1 cellular context compared by ENCODE assay signal in the genomic region with DNA sequence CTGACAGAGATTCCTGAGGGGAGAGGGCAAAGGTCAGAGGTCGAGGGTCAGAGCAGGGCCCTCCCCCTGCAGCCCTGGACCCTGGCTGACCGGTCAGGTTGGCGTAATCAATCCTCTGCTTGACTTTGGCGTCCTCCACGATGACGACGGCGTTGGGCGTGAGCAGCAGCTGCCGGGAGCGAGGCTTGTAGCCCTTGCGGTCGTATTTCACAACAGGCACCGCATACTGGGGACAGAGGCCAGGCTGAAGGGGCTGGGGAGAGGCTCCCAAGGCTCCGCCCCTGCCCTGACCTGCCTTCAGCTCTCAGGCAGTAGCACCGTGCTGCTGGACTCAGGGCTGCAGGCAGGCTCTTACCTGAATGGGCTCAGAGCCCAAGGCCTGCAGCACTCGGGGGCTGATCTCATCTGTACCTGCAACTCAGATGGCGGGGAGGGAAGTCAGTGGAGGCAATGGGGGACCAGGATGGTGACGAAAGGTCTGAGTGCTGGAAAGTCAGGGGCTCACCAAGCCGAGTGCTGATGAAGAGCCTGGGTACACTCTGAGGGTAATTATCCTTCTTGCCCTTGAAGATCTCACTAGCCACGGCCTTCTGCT.
TF ChIP-seq lines count a peak whose summit lies in the region.

No MANE protein-coding gene starts in this region.

TF ChIP-seq in HepG2, 621 proteins besides CTCF, POLR2A, EP300 and RAD21 (continued from another document and continues in another):
- TF ChIP-seq, protein P1, sequence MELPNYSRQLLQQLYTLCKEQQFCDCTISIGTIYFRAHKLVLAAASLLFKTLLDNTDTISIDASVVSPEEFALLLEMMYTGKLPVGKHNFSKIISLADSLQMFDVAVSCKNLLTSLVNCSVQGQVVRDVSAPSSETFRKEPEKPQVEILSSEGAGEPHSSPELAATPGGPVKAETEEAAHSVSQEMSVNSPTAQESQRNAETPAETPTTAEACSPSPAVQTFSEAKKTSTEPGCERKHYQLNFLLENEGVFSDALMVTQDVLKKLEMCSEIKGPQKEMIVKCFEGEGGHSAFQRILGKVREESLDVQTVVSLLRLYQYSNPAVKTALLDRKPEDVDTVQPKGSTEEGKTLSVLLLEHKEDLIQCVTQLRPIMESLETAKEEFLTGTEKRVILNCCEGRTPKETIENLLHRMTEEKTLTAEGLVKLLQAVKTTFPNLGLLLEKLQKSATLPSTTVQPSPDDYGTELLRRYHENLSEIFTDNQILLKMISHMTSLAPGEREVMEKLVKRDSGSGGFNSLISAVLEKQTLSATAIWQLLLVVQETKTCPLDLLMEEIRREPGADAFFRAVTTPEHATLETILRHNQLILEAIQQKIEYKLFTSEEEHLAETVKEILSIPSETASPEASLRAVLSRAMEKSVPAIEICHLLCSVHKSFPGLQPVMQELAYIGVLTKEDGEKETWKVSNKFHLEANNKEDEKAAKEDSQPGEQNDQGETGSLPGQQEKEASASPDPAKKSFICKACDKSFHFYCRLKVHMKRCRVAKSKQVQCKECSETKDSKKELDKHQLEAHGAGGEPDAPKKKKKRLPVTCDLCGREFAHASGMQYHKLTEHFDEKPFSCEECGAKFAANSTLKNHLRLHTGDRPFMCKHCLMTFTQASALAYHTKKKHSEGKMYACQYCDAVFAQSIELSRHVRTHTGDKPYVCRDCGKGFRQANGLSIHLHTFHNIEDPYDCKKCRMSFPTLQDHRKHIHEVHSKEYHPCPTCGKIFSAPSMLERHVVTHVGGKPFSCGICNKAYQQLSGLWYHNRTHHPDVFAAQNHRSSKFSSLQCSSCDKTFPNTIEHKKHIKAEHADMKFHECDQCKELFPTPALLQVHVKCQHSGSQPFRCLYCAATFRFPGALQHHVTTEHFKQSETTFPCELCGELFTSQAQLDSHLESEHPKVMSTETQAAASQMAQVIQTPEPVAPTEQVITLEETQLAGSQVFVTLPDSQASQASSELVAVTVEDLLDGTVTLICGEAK (IDR thresholded peaks at IDR 0.05), result no peak
- TF ChIP-seq, protein P1 (CRISPR knock-in tag; IDR thresholded peaks at IDR 0.05), result peak; percentile 20; the same call in 1 of the 2 replicates
- TF ChIP-seq, protein P2, sequence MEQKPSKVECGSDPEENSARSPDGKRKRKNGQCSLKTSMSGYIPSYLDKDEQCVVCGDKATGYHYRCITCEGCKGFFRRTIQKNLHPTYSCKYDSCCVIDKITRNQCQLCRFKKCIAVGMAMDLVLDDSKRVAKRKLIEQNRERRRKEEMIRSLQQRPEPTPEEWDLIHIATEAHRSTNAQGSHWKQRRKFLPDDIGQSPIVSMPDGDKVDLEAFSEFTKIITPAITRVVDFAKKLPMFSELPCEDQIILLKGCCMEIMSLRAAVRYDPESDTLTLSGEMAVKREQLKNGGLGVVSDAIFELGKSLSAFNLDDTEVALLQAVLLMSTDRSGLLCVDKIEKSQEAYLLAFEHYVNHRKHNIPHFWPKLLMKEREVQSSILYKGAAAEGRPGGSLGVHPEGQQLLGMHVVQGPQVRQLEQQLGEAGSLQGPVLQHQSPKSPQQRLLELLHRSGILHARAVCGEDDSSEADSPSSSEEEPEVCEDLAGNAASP (CRISPR knock-in tag; IDR thresholded peaks at IDR 0.05; ENCODE audit: borderline replicate concordance), result peak; percentile 73; the same call in 1 of the 2 replicates
- TF ChIP-seq NFKBIZ (CRISPR knock-in tag; IDR thresholded peaks at IDR 0.05) (0 out of 2 replicates have a peak, but pooled peaks have one; percentile 50), RFX1 (IDR thresholded peaks at IDR 0.05) (no peak), ZNF263 (CRISPR knock-in tag; IDR thresholded peaks at IDR 0.05) (no peak), ZNF101 (CRISPR knock-in tag; IDR thresholded peaks at IDR 0.05; ENCODE audit: borderline replicate concordance, low read depth) (no peak), FOXK1 (CRISPR knock-in tag; IDR thresholded peaks at IDR 0.05; ENCODE audit: borderline replicate concordance, low read depth) (peak; percentile 55; the same call in 1 of the 2 replicates), ETV6 (CRISPR knock-in tag; conservative IDR thresholded peaks at IDR 0.05) (no peak), ZFY (CRISPR knock-in tag; IDR thresholded peaks at IDR 0.05) (no peak), SPEN (CRISPR knock-in tag; IDR thresholded peaks at IDR 0.05; ENCODE audit: low read depth) (peak; percentile 68; the same call in 1 of the 2 replicates), ZNF607 (CRISPR knock-in tag; IDR thresholded peaks at IDR 0.05; ENCODE audit: borderline replicate concordance) (peak; percentile 44), WIZ (CRISPR knock-in tag; IDR thresholded peaks at IDR 0.05) (no peak), ZFP37 (CRISPR knock-in tag; IDR thresholded peaks at IDR 0.05; ENCODE audit: borderline replicate concordance) (no peak), ZNF766 (CRISPR knock-in tag; IDR thresholded peaks at IDR 0.05; ENCODE audit: borderline replicate concordance) (peak; percentile 45; the same call in 1 of the 2 replicates), ZNF274 (CRISPR knock-in tag; IDR thresholded peaks at IDR 0.05) (peak; percentile 85; the same call in 1 of the 2 replicates), KAT2B (IDR thresholded peaks at IDR 0.05; ENCODE audit: borderline replicate concordance, low read depth, low read length) (no peak), SP5 (CRISPR knock-in tag; IDR thresholded peaks at IDR 0.05; ENCODE audit: borderline replicate concordance, low read depth) (peak; percentile 88), GTF2F1 (IDR thresholded peaks at IDR 0.05; ENCODE audit: low read length) (no peak), ZNF850 (CRISPR knock-in tag; conservative IDR thresholded peaks at IDR 0.05) (no peak), RARA (CRISPR knock-in tag; IDR thresholded peaks at IDR 0.05) (peak; percentile 84), SRSF1 (optimal IDR thresholded peaks at IDR 0.05; ENCODE audit: low read depth, low read length) (no peak), HOXA5 (CRISPR knock-in tag; IDR thresholded peaks at IDR 0.05) (peak; percentile 38; the same call in 1 of the 2 replicates)
- TF ChIP-seq, protein P3, sequence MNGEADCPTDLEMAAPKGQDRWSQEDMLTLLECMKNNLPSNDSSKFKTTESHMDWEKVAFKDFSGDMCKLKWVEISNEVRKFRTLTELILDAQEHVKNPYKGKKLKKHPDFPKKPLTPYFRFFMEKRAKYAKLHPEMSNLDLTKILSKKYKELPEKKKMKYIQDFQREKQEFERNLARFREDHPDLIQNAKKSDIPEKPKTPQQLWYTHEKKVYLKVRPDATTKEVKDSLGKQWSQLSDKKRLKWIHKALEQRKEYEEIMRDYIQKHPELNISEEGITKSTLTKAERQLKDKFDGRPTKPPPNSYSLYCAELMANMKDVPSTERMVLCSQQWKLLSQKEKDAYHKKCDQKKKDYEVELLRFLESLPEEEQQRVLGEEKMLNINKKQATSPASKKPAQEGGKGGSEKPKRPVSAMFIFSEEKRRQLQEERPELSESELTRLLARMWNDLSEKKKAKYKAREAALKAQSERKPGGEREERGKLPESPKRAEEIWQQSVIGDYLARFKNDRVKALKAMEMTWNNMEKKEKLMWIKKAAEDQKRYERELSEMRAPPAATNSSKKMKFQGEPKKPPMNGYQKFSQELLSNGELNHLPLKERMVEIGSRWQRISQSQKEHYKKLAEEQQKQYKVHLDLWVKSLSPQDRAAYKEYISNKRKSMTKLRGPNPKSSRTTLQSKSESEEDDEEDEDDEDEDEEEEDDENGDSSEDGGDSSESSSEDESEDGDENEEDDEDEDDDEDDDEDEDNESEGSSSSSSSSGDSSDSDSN (CRISPR knock-in tag; IDR thresholded peaks at IDR 0.05), result peak; percentile 86
- TF ChIP-seq, protein P4, sequence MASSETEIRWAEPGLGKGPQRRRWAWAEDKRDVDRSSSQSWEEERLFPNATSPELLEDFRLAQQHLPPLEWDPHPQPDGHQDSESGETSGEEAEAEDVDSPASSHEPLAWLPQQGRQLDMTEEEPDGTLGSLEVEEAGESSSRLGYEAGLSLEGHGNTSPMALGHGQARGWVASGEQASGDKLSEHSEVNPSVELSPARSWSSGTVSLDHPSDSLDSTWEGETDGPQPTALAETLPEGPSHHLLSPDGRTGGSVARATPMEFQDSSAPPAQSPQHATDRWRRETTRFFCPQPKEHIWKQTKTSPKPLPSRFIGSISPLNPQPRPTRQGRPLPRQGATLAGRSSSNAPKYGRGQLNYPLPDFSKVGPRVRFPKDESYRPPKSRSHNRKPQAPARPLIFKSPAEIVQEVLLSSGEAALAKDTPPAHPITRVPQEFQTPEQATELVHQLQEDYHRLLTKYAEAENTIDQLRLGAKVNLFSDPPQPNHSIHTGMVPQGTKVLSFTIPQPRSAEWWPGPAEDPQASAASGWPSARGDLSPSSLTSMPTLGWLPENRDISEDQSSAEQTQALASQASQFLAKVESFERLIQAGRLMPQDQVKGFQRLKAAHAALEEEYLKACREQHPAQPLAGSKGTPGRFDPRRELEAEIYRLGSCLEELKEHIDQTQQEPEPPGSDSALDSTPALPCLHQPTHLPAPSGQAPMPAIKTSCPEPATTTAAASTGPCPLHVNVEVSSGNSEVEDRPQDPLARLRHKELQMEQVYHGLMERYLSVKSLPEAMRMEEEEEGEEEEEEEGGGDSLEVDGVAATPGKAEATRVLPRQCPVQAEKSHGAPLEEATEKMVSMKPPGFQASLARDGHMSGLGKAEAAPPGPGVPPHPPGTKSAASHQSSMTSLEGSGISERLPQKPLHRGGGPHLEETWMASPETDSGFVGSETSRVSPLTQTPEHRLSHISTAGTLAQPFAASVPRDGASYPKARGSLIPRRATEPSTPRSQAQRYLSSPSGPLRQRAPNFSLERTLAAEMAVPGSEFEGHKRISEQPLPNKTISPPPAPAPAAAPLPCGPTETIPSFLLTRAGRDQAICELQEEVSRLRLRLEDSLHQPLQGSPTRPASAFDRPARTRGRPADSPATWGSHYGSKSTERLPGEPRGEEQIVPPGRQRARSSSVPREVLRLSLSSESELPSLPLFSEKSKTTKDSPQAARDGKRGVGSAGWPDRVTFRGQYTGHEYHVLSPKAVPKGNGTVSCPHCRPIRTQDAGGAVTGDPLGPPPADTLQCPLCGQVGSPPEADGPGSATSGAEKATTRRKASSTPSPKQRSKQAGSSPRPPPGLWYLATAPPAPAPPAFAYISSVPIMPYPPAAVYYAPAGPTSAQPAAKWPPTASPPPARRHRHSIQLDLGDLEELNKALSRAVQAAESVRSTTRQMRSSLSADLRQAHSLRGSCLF (CRISPR knock-in tag; IDR thresholded peaks at IDR 0.05; ENCODE audit: borderline replicate concordance), result no peak
- TF ChIP-seq, protein P5, sequence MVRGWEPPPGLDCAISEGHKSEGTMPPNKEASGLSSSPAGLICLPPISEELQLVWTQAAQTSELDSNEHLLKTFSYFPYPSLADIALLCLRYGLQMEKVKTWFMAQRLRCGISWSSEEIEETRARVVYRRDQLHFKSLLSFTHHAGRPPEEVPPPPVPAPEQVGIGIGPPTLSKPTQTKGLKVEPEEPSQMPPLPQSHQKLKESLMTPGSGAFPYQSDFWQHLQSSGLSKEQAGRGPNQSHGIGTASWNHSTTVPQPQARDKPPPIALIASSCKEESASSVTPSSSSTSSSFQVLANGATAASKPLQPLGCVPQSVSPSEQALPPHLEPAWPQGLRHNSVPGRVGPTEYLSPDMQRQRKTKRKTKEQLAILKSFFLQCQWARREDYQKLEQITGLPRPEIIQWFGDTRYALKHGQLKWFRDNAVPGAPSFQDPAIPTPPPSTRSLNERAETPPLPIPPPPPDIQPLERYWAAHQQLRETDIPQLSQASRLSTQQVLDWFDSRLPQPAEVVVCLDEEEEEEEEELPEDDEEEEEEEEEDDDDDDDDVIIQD (CRISPR knock-in tag; IDR thresholded peaks at IDR 0.05; ENCODE audit: low read depth), result no peak; the same call in 1 of the 2 replicates
- TF ChIP-seq, protein P6, sequence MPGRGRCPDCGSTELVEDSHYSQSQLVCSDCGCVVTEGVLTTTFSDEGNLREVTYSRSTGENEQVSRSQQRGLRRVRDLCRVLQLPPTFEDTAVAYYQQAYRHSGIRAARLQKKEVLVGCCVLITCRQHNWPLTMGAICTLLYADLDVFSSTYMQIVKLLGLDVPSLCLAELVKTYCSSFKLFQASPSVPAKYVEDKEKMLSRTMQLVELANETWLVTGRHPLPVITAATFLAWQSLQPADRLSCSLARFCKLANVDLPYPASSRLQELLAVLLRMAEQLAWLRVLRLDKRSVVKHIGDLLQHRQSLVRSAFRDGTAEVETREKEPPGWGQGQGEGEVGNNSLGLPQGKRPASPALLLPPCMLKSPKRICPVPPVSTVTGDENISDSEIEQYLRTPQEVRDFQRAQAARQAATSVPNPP (CRISPR knock-in tag; IDR thresholded peaks at IDR 0.05), result no peak
- TF ChIP-seq, protein P7, sequence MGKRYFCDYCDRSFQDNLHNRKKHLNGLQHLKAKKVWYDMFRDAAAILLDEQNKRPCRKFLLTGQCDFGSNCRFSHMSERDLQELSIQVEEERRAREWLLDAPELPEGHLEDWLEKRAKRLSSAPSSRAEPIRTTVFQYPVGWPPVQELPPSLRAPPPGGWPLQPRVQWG (CRISPR knock-in tag; IDR thresholded peaks at IDR 0.05; ENCODE audit: borderline replicate concordance, low read depth), result no peak
- TF ChIP-seq, protein P8, sequence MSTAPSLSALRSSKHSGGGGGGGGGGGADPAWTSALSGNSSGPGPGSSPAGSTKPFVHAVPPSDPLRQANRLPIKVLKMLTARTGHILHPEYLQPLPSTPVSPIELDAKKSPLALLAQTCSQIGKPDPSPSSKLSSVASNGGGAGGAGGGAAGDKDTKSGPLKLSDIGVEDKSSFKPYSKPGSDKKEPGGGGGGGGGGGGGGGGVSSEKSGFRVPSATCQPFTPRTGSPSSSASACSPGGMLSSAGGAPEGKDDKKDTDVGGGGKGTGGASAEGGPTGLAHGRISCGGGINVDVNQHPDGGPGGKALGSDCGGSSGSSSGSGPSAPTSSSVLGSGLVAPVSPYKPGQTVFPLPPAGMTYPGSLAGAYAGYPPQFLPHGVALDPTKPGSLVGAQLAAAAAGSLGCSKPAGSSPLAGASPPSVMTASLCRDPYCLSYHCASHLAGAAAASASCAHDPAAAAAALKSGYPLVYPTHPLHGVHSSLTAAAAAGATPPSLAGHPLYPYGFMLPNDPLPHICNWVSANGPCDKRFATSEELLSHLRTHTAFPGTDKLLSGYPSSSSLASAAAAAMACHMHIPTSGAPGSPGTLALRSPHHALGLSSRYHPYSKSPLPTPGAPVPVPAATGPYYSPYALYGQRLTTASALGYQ (CRISPR knock-in tag; IDR thresholded peaks at IDR 0.05), result no peak
